Comparison of ENCODE assay signal across 6 cellular contexts in the genomic region with DNA sequence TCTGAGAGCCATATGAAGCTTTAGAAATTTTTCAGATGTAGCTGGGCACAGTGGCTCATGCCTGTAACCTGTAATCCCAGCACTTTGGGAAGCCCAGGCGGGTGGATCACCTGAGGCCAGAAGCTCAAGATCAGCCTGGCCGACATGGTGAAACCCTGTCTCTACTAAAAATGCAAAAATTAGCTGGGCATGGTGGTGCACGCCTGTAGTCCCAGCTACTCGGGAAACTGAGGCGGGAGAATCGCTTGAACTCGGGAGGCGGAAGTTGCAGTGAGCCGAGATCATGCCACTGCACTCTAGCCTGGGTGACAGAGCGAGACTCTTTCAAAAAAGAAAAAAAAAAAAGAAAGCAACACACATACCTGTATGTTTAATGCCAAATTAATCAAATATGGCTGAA. TPM values are rescaled to one million over a fixed set of nuclear protein-coding genes. Genes with fewer than 3 reads are reported as not detected.
DNase-seq lines count a peak whose midpoint lies in the region; ATAC-seq, FAIRE-seq and TF ChIP-seq lines count a peak whose summit lies in the region.
"Not testable (repeated sequence)": the region's sequence is repeated elsewhere in the genome, so short reads cannot be mapped to it uniquely, and the experiment has no call there.

No MANE protein-coding gene starts in this region.

- not testable (repeated sequence) for H4K20me1 ChIP-seq in GM23338 (replicated peaks; ENCODE audit: insufficient read depth); SK-N-SH (ENCODE audit: insufficient read depth); K562 (replicated peaks; ENCODE audit: control insufficient read depth, insufficient read depth, low read length)

- H3K4me3 ChIP-seq in GM23338; HUES6 (ENCODE audit: low read depth, low read length); SK-N-SH (ENCODE audit: low read depth in 2 of 2, low read length in 1 of 2); K562; mesendoderm (ENCODE audit: low read length): not testable (repeated sequence)

- not testable (repeated sequence) for H3K27me3 Mint-ChIP-seq in GM23338 (ENCODE audit: insufficient read depth, low read depth, poor library complexity); type B pancreatic cell

- not testable (repeated sequence) for H3K4me2 ChIP-seq in GM23338; SK-N-SH; K562 (ENCODE audit: insufficient read depth, low read length); mesendoderm (ENCODE audit: low read length)

- peak overlapping the region; percentile 39 for H3K18ac ChIP-seq in mesendoderm (ENCODE audit: low read length)

- in situ Hi-C loops in K562 (cut with MboI) = not testable (repeated sequence)

- not testable (repeated sequence) for H4K5ac ChIP-seq in mesendoderm (ENCODE audit: low read length)

- H2BK120ac ChIP-seq in mesendoderm (ENCODE audit: low read depth, low read length) = not testable (repeated sequence)

- H3K4me1 Mint-ChIP-seq in GM23338 = peaks cover 22% of the 10 kb centered on the region
- H3K4me1 Mint-ChIP-seq in type B pancreatic cell (ENCODE audit: unreplicated experiment) = not testable (repeated sequence)

- not testable (repeated sequence) for H3K79me1 ChIP-seq in mesendoderm (ENCODE audit: low read length)

- peak overlapping the region; percentile 35; the same call in 1 of the 2 replicates for H3K27ac ChIP-seq in GM23338 (ENCODE audit: low read depth)
- peak overlapping the region; percentile 41; the same call in 1 of the 2 replicates for H3K27ac ChIP-seq in HUES6 (ENCODE audit: low read depth, low read length)
- H3K27ac ChIP-seq in SK-N-SH (ENCODE audit: low read depth in 2 of 2, low read length in 1 of 2); mesendoderm (ENCODE audit: low read depth, low read length): not testable (repeated sequence)
- peak overlapping the region; percentile 15; the same call in 1 of the 3 replicates for H3K27ac ChIP-seq in K562 (ENCODE audit: extremely low read depth, low read depth, low read length)

- not testable (repeated sequence) for H3K36me3 ChIP-seq in GM23338 (ENCODE audit: insufficient read depth); HUES6 (ENCODE audit: control insufficient read depth, insufficient read depth, low read length); SK-N-SH (replicated peaks in 1 of 2; ENCODE audit: control insufficient read depth in 1 of 2, insufficient read depth in 2 of 2, low read length in 1 of 2); K562 (ENCODE audit: control insufficient read depth, insufficient read depth, low read length); mesendoderm (ENCODE audit: control insufficient read depth, insufficient read depth, low read length)

- H2BK15ac ChIP-seq in mesendoderm (replicated peaks; ENCODE audit: low read depth) = not testable (repeated sequence)

- H3K79me2 ChIP-seq in GM23338 (replicated peaks; ENCODE audit: insufficient read depth) = peaks cover 11% of the 10 kb centered on the region
- not testable (repeated sequence) for H3K79me2 ChIP-seq in SK-N-SH (ENCODE audit: insufficient read depth); K562 (ENCODE audit: control insufficient read depth, insufficient read depth, low read length); mesendoderm (ENCODE audit: control insufficient read depth, insufficient read depth, low read length)

- TF ChIP-seq RAD21 in SK-N-SH (IDR thresholded peaks at IDR 0.05; ENCODE audit: low read length); K562 (CRISPR knock-in tag; conservative IDR thresholded peaks at IDR 0.05 in 1 of 2, IDR thresholded peaks at IDR 0.05 in 1 of 2): not testable (repeated sequence)

- not testable (repeated sequence) for ATAC-seq in GM23338, K562

- H3K9me3 Mint-ChIP-seq in GM23338, type B pancreatic cell: not testable (repeated sequence)

- H3K4me3 Mint-ChIP-seq in GM23338, type B pancreatic cell: not testable (repeated sequence)

- not testable (repeated sequence) for H3K36me3 Mint-ChIP-seq in GM23338 (ENCODE audit: low read depth); type B pancreatic cell

- not testable (repeated sequence) for H2AK5ac ChIP-seq in mesendoderm (ENCODE audit: low read length)

- TF ChIP-seq POLR2A in K562 (conservative IDR thresholded peaks at IDR 0.05) = not testable (repeated sequence)

- H3K27ac Mint-ChIP-seq in GM23338 = 0 out of 2 replicates have a peak overlapping the region, but pooled peaks have one; percentile 71
- H3K27ac Mint-ChIP-seq in type B pancreatic cell = peak overlapping the region; percentile 39

- intact Hi-C loops in K562 (cut with micrococcal nuclease) = not testable (repeated sequence)

- CTCF ChIA-PET in SK-N-SH (lab: Yijun Ruan, JAX) = interaction anchor here (0.6 to 0.8 kb wide), 2 partner anchors 31 to 439 kb away, joined by 3 read pairs; no protein-coding TSS in a partner anchor
- CTCF ChIA-PET in K562 (lab: Yijun Ruan, JAX; ENCODE audit: low intra/inter-chr PET ratio) = not testable (repeated sequence)

- BruUV-seq in K562 (replicated peaks; lab: Mats Ljungman, UMichigan) = not testable (repeated sequence)

- H3K9me1 ChIP-seq in K562 (ENCODE audit: control insufficient read depth, insufficient read depth, low read length) = not testable (repeated sequence)

- not testable (repeated sequence) for H3K9me2 ChIP-seq in GM23338 (ENCODE audit: insufficient read depth); SK-N-SH

- H3K56ac ChIP-seq in mesendoderm (ENCODE audit: low read length) = not testable (repeated sequence)

- TF ChIP-seq CTCF in GM23338 (conservative IDR thresholded peaks at IDR 0.05; ENCODE audit: low read depth in 2 of 2); SK-N-SH (IDR thresholded peaks at IDR 0.05); K562 (IDR thresholded peaks at IDR 0.05 in 2 of 3, conservative IDR thresholded peaks at IDR 0.05 in 1 of 3; ENCODE audit: insufficient read depth in 2 of 3, low read depth in 1 of 3, low read length in 3 of 3); type B pancreatic cell (conservative IDR thresholded peaks at IDR 0.05): not testable (repeated sequence)

- H3K4me1 ChIP-seq in GM23338 (ENCODE audit: insufficient read depth) (peaks cover 19% of the 10 kb centered on the region), HUES6 (ENCODE audit: control insufficient read depth, insufficient read depth, low read length) (peaks cover 15% of the 10 kb centered on the region), K562 (replicated peaks in 1 of 2; ENCODE audit: control insufficient read depth in 2 of 2, insufficient read depth in 2 of 2, low read length in 2 of 2) (peaks cover 14 to 15% of the 10 kb centered on the region in 2 experiments; a peak in 4 of 5 replicates)
- H3K4me1 ChIP-seq in SK-N-SH (ENCODE audit: control insufficient read depth in 1 of 2, insufficient read depth in 2 of 2, low read depth in 1 of 2, low read length in 1 of 2); mesendoderm (ENCODE audit: control insufficient read depth, low read depth, low read length): not testable (repeated sequence)

- H3K9me3 ChIP-seq in HUES6 (ENCODE audit: control insufficient read depth, insufficient read depth, low read depth, low read length); SK-N-SH; K562 (replicated peaks; ENCODE audit: control insufficient read depth, insufficient read depth, low read depth, low read length): not testable (repeated sequence)

- H4K8ac ChIP-seq in mesendoderm (ENCODE audit: low read depth, low read length) = not testable (repeated sequence)

- not testable (repeated sequence) for TF ChIP-seq EP300 in SK-N-SH (IDR thresholded peaks at IDR 0.05; ENCODE audit: borderline replicate concordance in 1 of 2, low read depth in 1 of 2, low read length in 1 of 2); K562 (IDR thresholded peaks at IDR 0.05; ENCODE audit: low read length)

- H3K4ac ChIP-seq in mesendoderm (ENCODE audit: low read depth, low read length) = not testable (repeated sequence)

- H3F3A ChIP-seq in GM23338 (replicated peaks; ENCODE audit: low read depth); SK-N-SH (replicated peaks; ENCODE audit: insufficient read depth): not testable (repeated sequence)

- not testable (repeated sequence) for H3K23ac ChIP-seq in mesendoderm (ENCODE audit: low read length)

- POLR2A ChIA-PET in SK-N-SH (lab: Yijun Ruan, JAX) = not testable (repeated sequence)
- POLR2A ChIA-PET in K562 (lab: Yijun Ruan, JAX) = interaction anchor here (0.6 to 1.8 kb wide), 3 partner anchors 10 to 116 kb away, joined by 3 to 6 read pairs (median 5); no protein-coding TSS in a partner anchor

- H2AFZ ChIP-seq in GM23338 = not testable (repeated sequence)
- H2AFZ ChIP-seq in SK-N-SH (ENCODE audit: low read depth) (0 out of 2 replicates have a peak overlapping the region, but pooled peaks have one; percentile 3), K562 (ENCODE audit: low read depth, low read length) (peak overlapping the region; percentile 33; the same call in 1 of the 2 replicates)

- not testable (repeated sequence) for H3K9ac ChIP-seq in HUES6 (ENCODE audit: low read length); SK-N-SH; K562 (ENCODE audit: insufficient read depth in 1 of 2, low read depth in 2 of 2, low read length in 2 of 2); mesendoderm (ENCODE audit: low read length)

- not testable (repeated sequence) for H3K27me3 ChIP-seq in GM23338 (ENCODE audit: insufficient read depth); HUES6 (ENCODE audit: control insufficient read depth, insufficient read depth, low read length); SK-N-SH (ENCODE audit: insufficient read depth); K562 (ENCODE audit: control insufficient read depth in 2 of 2, insufficient read depth in 2 of 2, low read length in 2 of 2); mesendoderm (ENCODE audit: insufficient read depth, low read length, poor library complexity)

- not testable (repeated sequence) for DNase-seq in GM23338 (ENCODE audit: low spot score); SK-N-SH; K562 (ENCODE audit: extremely low read depth in 1 of 4, low spot score in 3 of 4); mesendoderm; type B pancreatic cell (ENCODE audit: extremely low spot score, unreplicated experiment)

- peak; percentile 19 for FAIRE-seq in K562 (lab: Jason Lieb, UNC)

- not testable (repeated sequence) for H2BK5ac ChIP-seq in mesendoderm (ENCODE audit: low read length)

- WGBS in SK-N-SH (ENCODE audit: low lambda C conversion rate) = 93% methylated on average over 10 of the region's 10 CpGs
- 78% methylated on average over 7 of the region's 10 CpGs for WGBS in K562 (ENCODE audit: insufficient coverage, low coverage, missing lambda C conversion rate)
- WGBS in mesendoderm (ENCODE audit: extremely low coverage, insufficient coverage, low lambda C conversion rate) = no CpG with 5 or more reads among the region's 10 CpGs

RNA-seq across cellular contexts. Expression of gene STRN3, which starts 16.7 kb away (rescaled TPM):
- 39.0 and 40.6 TPM in 2 replicates for total RNA-seq in GM23338 (2014; rRNA removed; shearing (Covaris generic))
- polyA plus RNA-seq in GM23338 (2016; fragmentation: Nextera tagmentation; extraction: Ambion mirVana) = 28.3 and 35.0 TPM in 2 replicates
- 7.2 and 8.9 TPM in 2 replicates for polyA plus RNA-seq in SK-N-SH (2012; rRNA removed)
- 7.5 and 8.5 TPM in 2 replicates for polyA plus RNA-seq in SK-N-SH (2012; cell fraction: cytosol; rRNA removed)
- 7.4 and 17.1 TPM in 2 replicates for polyA plus RNA-seq in SK-N-SH (2012; cell fraction: nucleus; rRNA removed)
- total RNA-seq in K562 (2011; cell fraction: chromatin; rRNA removed; ENCODE audit: low replicate concordance) = 37.9 and 146 TPM in 2 replicates
- 20.3 and 32.5 TPM in 2 replicates for total RNA-seq in K562 (2011; cell fraction: nucleolus; rRNA removed)
- 42.4 and 69.4 TPM in 2 replicates for total RNA-seq in K562 (2011; cell fraction: nucleoplasm; rRNA removed)
- 18.0 and 25.7 TPM in 2 replicates for total RNA-seq in K562 (2014; rRNA removed)
- total RNA-seq in K562 (2014; rRNA removed; fragmentation: Illumina TruSeq; extraction: Trizol) = 29.1 and 35.7 TPM in 2 replicates
- total RNA-seq in K562 (2015; rRNA removed; fragmentation: Illumina TruSeq; extraction: Trizol) = 23.7 and 24.7 TPM in 2 replicates
- 17.6 and 19.9 TPM in 2 replicates for total RNA-seq in K562 (2021)
- polyA plus RNA-seq in K562 (2011; rRNA removed) = 16.0 and 16.7 TPM in 2 replicates
- polyA plus RNA-seq in K562 (2011; cell fraction: cytosol; rRNA removed) = 2.7 and 5.8 TPM in 2 replicates
- 17.9 and 25.0 TPM in 2 replicates for polyA plus RNA-seq in K562 (2011; cell fraction: nucleus; rRNA removed)
- 8.7 and 9.7 TPM in 2 replicates for polyA plus RNA-seq in K562 (2012)
- 9.7 and 10.8 TPM in 2 replicates for polyA plus RNA-seq in K562 (2014; fragmentation: Illumina TruSeq; extraction: Trizol)
- 1 to 10 TPM; 5.9 to 6.2 TPM for polyA plus RNA-seq in K562 (2014; fragmentation: Nextera tagmentation; extraction: Ambion mirVana)
- polyA plus RNA-seq in K562 (2014; rRNA removed) = 5.6 and 14.0 TPM in 2 replicates
- polyA minus RNA-seq in K562 (2011; rRNA and poly(A)+ RNA removed) = 102 and 104 TPM in 2 replicates
- polyA minus RNA-seq in K562 (2011; cell fraction: cytosol; rRNA and poly(A)+ RNA removed) = 23.7 and 37.6 TPM in 2 replicates
- 35.5 and 43.8 TPM in 2 replicates for polyA minus RNA-seq in K562 (2011; cell fraction: nucleus; rRNA and poly(A)+ RNA removed)
- 31.7 TPM for polyA plus RNA-seq in mesendoderm (2013, experiment 1 of 2)
- polyA plus RNA-seq in mesendoderm (2013, experiment 2 of 2) = 30.9 TPM
- total RNA-seq in type B pancreatic cell (ENCODE audit: low replicate concordance) = 34.1 and 39.3 TPM in 2 replicates

RNA-seq across cellular contexts. Expression of gene AP4S1, which starts 17.4 kb away (rescaled TPM):
- total RNA-seq in GM23338 (2014; rRNA removed; shearing (Covaris generic)) = 13.4 and 25.9 TPM in 2 replicates
- polyA plus RNA-seq in GM23338 (2016; fragmentation: Nextera tagmentation; extraction: Ambion mirVana) (13.3 and 15.7 TPM in 2 replicates), SK-N-SH (2012; rRNA removed) (1.7 and 3.4 TPM in 2 replicates), K562 (2011; rRNA removed) (2.5 and 6.2 TPM in 2 replicates), K562 (2014; fragmentation: Illumina TruSeq; extraction: Trizol) (5.0 and 6.7 TPM in 2 replicates), K562 (2014; fragmentation: Nextera tagmentation; extraction: Ambion mirVana) (1 to 10 TPM; 5.9 to 6.1 TPM), K562 (2014; rRNA removed) (4.6 and 6.6 TPM in 2 replicates)
- polyA plus RNA-seq in SK-N-SH (2012; cell fraction: cytosol; rRNA removed) = 4.0 and 4.8 TPM in 2 replicates
- 3.7 and 4.9 TPM in 2 replicates for polyA plus RNA-seq in SK-N-SH (2012; cell fraction: nucleus; rRNA removed)
- 6.9 and 7.8 TPM in 2 replicates for total RNA-seq in K562 (2011; cell fraction: chromatin; rRNA removed; ENCODE audit: low replicate concordance)
- total RNA-seq in K562 (2011; cell fraction: nucleolus; rRNA removed) = 3.0 and 3.3 TPM in 2 replicates
- total RNA-seq in K562 (2011; cell fraction: nucleoplasm; rRNA removed) = 4.0 and 9.5 TPM in 2 replicates
- total RNA-seq in K562 (2014; rRNA removed) (3.7 TPM in 2 replicates), K562 (2014; rRNA removed; fragmentation: Illumina TruSeq; extraction: Trizol) (7.2 and 7.8 TPM in 2 replicates), K562 (2015; rRNA removed; fragmentation: Illumina TruSeq; extraction: Trizol) (4.6 and 5.9 TPM in 2 replicates), K562 (2021) (5.0 and 5.6 TPM in 2 replicates), type B pancreatic cell (ENCODE audit: low replicate concordance) (10.0 and 11.4 TPM in 2 replicates)
- 1.4 and 1.5 TPM in 2 replicates for polyA plus RNA-seq in K562 (2011; cell fraction: cytosol; rRNA removed)
- 2.1 and 3.1 TPM in 2 replicates for polyA plus RNA-seq in K562 (2011; cell fraction: nucleus; rRNA removed)
- 5.3 and 6.4 TPM in 2 replicates for polyA plus RNA-seq in K562 (2012)
- polyA minus RNA-seq in K562 (2011; rRNA and poly(A)+ RNA removed) = 3.4 and 4.7 TPM in 2 replicates
- 2.0 and 2.3 TPM in 2 replicates for polyA minus RNA-seq in K562 (2011; cell fraction: cytosol; rRNA and poly(A)+ RNA removed)
- polyA minus RNA-seq in K562 (2011; cell fraction: nucleus; rRNA and poly(A)+ RNA removed) = 1.7 and 2.8 TPM in 2 replicates
- polyA plus RNA-seq in mesendoderm (2013, experiment 1 of 2) = 10.3 TPM
- polyA plus RNA-seq in mesendoderm (2013, experiment 2 of 2) = 9.5 TPM
